ENCODE assay signal across 1 cellular context in genomic region chr17:37650419-37651003, GRCh38.
TF ChIP-seq lines count a peak whose summit lies in the region.

No MANE protein-coding gene starts in this region.

TF ChIP-seq in HCT116, 20 proteins besides CTCF, POLR2A, EP300 and RAD21 (continued from another document):
- no peak for TF ChIP-seq MAX (IDR thresholded peaks at IDR 0.05)
